In genomic region chr5:134005415-134006118, GRCh38 we compare ENCODE assay signal across 8 cellular contexts. TPM values are rescaled to one million over a fixed set of nuclear protein-coding genes. Genes with fewer than 3 reads are reported as not detected.
DNase-seq lines count a peak whose midpoint lies in the region; TF ChIP-seq lines count a peak whose summit lies in the region.

No MANE protein-coding gene starts in this region.

- peaks cover 22% of the 10 kb centered on the region for H3K4me1 ChIP-seq in OCI-LY7 (ENCODE audit: insufficient read depth, low read length, poor library complexity, severe bottlenecking)
- peaks cover 20% of the 10 kb centered on the region for H3K4me1 ChIP-seq in effector memory CD4-positive, alpha-beta T cell (ENCODE audit: control insufficient read depth, insufficient read depth, low read length, poor library complexity, severe bottlenecking)
- H3K4me1 ChIP-seq in mucosa of stomach (ENCODE audit: control insufficient read depth, insufficient read depth, low read length), result peaks cover 40% of the 10 kb centered on the region

- peak overlapping the region; percentile 83 for H3K4me3 ChIP-seq in OCI-LY7 (ENCODE audit: low read depth, low read length, poor library complexity, severe bottlenecking)
- H3K4me3 ChIP-seq in effector memory CD4-positive, alpha-beta T cell (ENCODE audit: insufficient read depth, low read depth, low read length, poor library complexity, severe bottlenecking), result peak overlapping the region; percentile 56
- H3K4me3 ChIP-seq in mucosa of stomach (ENCODE audit: low read length), result peak overlapping the region; percentile 97

- peaks cover 30% of the 10 kb centered on the region for H3K36me3 ChIP-seq in OCI-LY7 (ENCODE audit: insufficient read depth, low read length)
- H3K36me3 ChIP-seq in effector memory CD4-positive, alpha-beta T cell (ENCODE audit: control insufficient read depth, insufficient read depth, low read length), result no peaks in the 10 kb centered on the region
- no peaks in the 10 kb centered on the region for H3K36me3 ChIP-seq in mucosa of stomach (ENCODE audit: control insufficient read depth, insufficient read depth, low read length)

- peaks cover 34% of the 10 kb centered on the region for H3K79me2 ChIP-seq in OCI-LY7 (ENCODE audit: insufficient read depth, low read depth, low read length)

- peak overlapping the region; percentile 63 for H3K4me2 ChIP-seq in OCI-LY7 (ENCODE audit: low read length)

- CTCF ChIA-PET in OCI-LY7 (lab: Charles Lee; ENCODE audit: unreplicated experiment), result interaction anchor here (0.6 kb wide), 1 partner anchor 228 kb away, joined by 3 read pairs; no protein-coding TSS in a partner anchor

- no peaks in the 10 kb centered on the region for H4K20me1 ChIP-seq in OCI-LY7 (ENCODE audit: insufficient read depth, low read length)

- DNase-seq in NCI-H146 (lab: John Stamatoyannopoulos, UW) (peak; percentile 39), NCI-H146 treated with DMSO at 0.1 percent for 48 hours (lab: John Stamatoyannopoulos, UW; ENCODE audit: unreplicated experiment) (no peak), OCI-LY7 (ENCODE audit: low spot score) (no peak), NCI-H2107 treated with DMSO at 0.1 percent for 48 hours (lab: John Stamatoyannopoulos, UW; ENCODE audit: unreplicated experiment) (no peak), KG1 (lab: John Stamatoyannopoulos, UW) (no peak), NCI-H1105 (lab: John Stamatoyannopoulos, UW) (no peak)
- DNase-seq in effector memory CD4-positive, alpha-beta T cell, result no peak

- H3K27me3 ChIP-seq in effector memory CD4-positive, alpha-beta T cell (replicated peaks; ENCODE audit: control insufficient read depth, insufficient read depth, low read length, poor library complexity, severe bottlenecking), result no peaks in the 10 kb centered on the region
- H3K27me3 ChIP-seq in mucosa of stomach (ENCODE audit: control insufficient read depth, insufficient read depth, low read length), result no peaks in the 10 kb centered on the region

- intact Hi-C loops in OCI-LY7 (cut with micrococcal nuclease; ENCODE audit: unreplicated experiment), result no loop called here

- POLR2A ChIA-PET in OCI-LY7 (lab: Charles Lee), result interaction anchor here (0.6 to 0.7 kb wide), 2 partner anchors 38 to 371 kb away, joined by 3 read pairs; no protein-coding TSS in a partner anchor

- H3K27ac ChIP-seq in OCI-LY7 (ENCODE audit: low read depth, low read length, poor library complexity, severe bottlenecking), result no peak overlapping the region
- H3K27ac ChIP-seq in effector memory CD4-positive, alpha-beta T cell (ENCODE audit: insufficient read depth, low read length, poor library complexity, severe bottlenecking), result peak overlapping the region; percentile 93

- no peak for TF ChIP-seq CTCF in OCI-LY7 (conservative IDR thresholded peaks at IDR 0.05; ENCODE audit: low read length)

- H3K9me3 ChIP-seq in OCI-LY7 (ENCODE audit: low read length) (no peaks in the 10 kb centered on the region), mucosa of stomach (ENCODE audit: control insufficient read depth, low read length) (no peaks in the 10 kb centered on the region)
- H3K9me3 ChIP-seq in effector memory CD4-positive, alpha-beta T cell (ENCODE audit: control insufficient read depth, low read length), result no peaks in the 10 kb centered on the region

- H3K9ac ChIP-seq in mucosa of stomach (ENCODE audit: low read length), result peak overlapping the region; percentile 93

- no peaks in the 10 kb centered on the region for H3K9me2 ChIP-seq in OCI-LY7 (ENCODE audit: insufficient read depth, low read length)

- peak overlapping the region; percentile 90 for H2AFZ ChIP-seq in OCI-LY7 (ENCODE audit: low read length)

- BruUV-seq in OCI-LY7 (replicated peaks; lab: Mats Ljungman, UMichigan), result TSS peak; percentile 69

RNA-seq across cellular contexts. Expression of gene VDAC1, which starts 0.8 kb away (rescaled TPM):
- 143 and 157 TPM in 2 replicates for total RNA-seq in OCI-LY7 (2014; rRNA removed; shearing (Covaris generic))
- total RNA-seq in OCI-LY7 (2022), result 247 and 253 TPM in 2 replicates

RNA-seq across cellular contexts. Expression of gene C5orf15, which starts 37.1 kb away (rescaled TPM):
- total RNA-seq in OCI-LY7 (2014; rRNA removed; shearing (Covaris generic)), result 32.5 and 46.4 TPM in 2 replicates
- total RNA-seq in OCI-LY7 (2022), result 32.2 and 39.2 TPM in 2 replicates
